Comparison of ENCODE assay signal across 13 cellular contexts in genomic region chr5:95725937-95726810, GRCh38. TPM values are rescaled to one million over a fixed set of nuclear protein-coding genes. Genes with fewer than 3 reads are reported as not detected.
DNase-seq lines count a peak whose midpoint lies in the region; ATAC-seq and TF ChIP-seq lines count a peak whose summit lies in the region.
"Had no signal": no experiment of that assay in that cellular context is flagged by ENCODE, and none has a peak within 500 bp of the region (broad histone marks: within the 10 kb centered on the region; RNA-seq: fewer than 3 reads in every experiment).

No MANE protein-coding gene starts in this region.

- peaks cover 2 to 63% (median 7%) of the 10 kb centered on the region in 3 donors for H3K4me1 ChIP-seq in gastroesophageal sphincter

- peaks cover 44% of the 10 kb centered on the region for H3K27me3 Mint-ChIP-seq in activated CD8-positive, alpha-beta memory T cell treated with anti-CD3 and anti-CD28 coated beads, Interleukin-2, amount 10 ng/mL, durations not matched to agents 7 days and 5 days
- H3K27me3 Mint-ChIP-seq in effector memory CD8-positive, alpha-beta T cell = peaks cover 14 to 16% of the 10 kb centered on the region in 2 donors
- H3K27me3 Mint-ChIP-seq in endothelial cell (ENCODE audit: unreplicated experiment) = peaks cover 2% of the 10 kb centered on the region

- DNase-seq in AG04450 (ENCODE audit: low read depth, low spot score) = peak; percentile 18
- DNase-seq in GM19238 (ENCODE audit: insufficient read length, low spot score) = peak; percentile 7
- peak; percentile 55 for DNase-seq in NCI-H69 (lab: John Stamatoyannopoulos, UW)
- DNase-seq in activated CD8-positive, alpha-beta memory T cell treated with anti-CD3 and anti-CD28 coated beads, Interleukin-2, amount 10 ng/mL, durations not matched to agents 7 days and 5 days = no peak
- no peak for DNase-seq in effector memory CD8-positive, alpha-beta T cell
- DNase-seq in endothelial cell (ENCODE audit: low spot score) = no peak
- DNase-seq: activated T-cell treated with anti-CD3 and anti-CD28 coated beads, Interleukin-2, amount 50 U/mL, for 4 hours; BE2C; NCI-H2107 had no signal

- TF ChIP-seq EP300 in gastroesophageal sphincter (IDR thresholded peaks at IDR 0.05) = no peak

- H3K4me3 Mint-ChIP-seq in activated CD8-positive, alpha-beta memory T cell treated with anti-CD3 and anti-CD28 coated beads, Interleukin-2, amount 10 ng/mL, durations not matched to agents 7 days and 5 days = no peak overlapping the region
- H3K4me3 Mint-ChIP-seq in effector memory CD8-positive, alpha-beta T cell = no peak overlapping the region
- no peak overlapping the region for H3K4me3 Mint-ChIP-seq in endothelial cell (ENCODE audit: unreplicated experiment)
- H3K4me3 Mint-ChIP-seq: activated T-cell treated with anti-CD3 and anti-CD28 coated beads, Interleukin-2, amount 50 U/mL, for 4 hours had no signal

- no peak for TF ChIP-seq POLR2A in gastroesophageal sphincter (IDR thresholded peaks at IDR 0.05)

- H3K27ac Mint-ChIP-seq in activated CD8-positive, alpha-beta memory T cell treated with anti-CD3 and anti-CD28 coated beads, Interleukin-2, amount 10 ng/mL, durations not matched to agents 7 days and 5 days = no peak overlapping the region
- H3K27ac Mint-ChIP-seq in effector memory CD8-positive, alpha-beta T cell = no peak overlapping the region
- no peak overlapping the region for H3K27ac Mint-ChIP-seq in endothelial cell (ENCODE audit: unreplicated experiment)

- H3K27ac ChIP-seq in AG04450 (ENCODE audit: low read depth, low read length) (peak overlapping the region; percentile 47), gastroesophageal sphincter (peak overlapping the region; percentile 6 to 61 (median 40))
- H3K27ac ChIP-seq: vagina had no signal

- no peak for ATAC-seq in gastroesophageal sphincter
- no peak for ATAC-seq in activated CD8-positive, alpha-beta memory T cell treated with anti-CD3 and anti-CD28 coated beads, Interleukin-2, amount 10 ng/mL, durations not matched to agents 7 days and 5 days
- ATAC-seq in effector memory CD8-positive, alpha-beta T cell (replicated peaks) = no peak
- no peak for ATAC-seq in GM21529 (IDR thresholded peaks at IDR 0.05; ENCODE audit: unreplicated experiment)
- ATAC-seq: activated T-cell treated with anti-CD3 and anti-CD28 coated beads, Interleukin-2, amount 50 U/mL, for 4 hours had no signal

- H3K27me3 ChIP-seq in AG04450 (ENCODE audit: control insufficient read depth, insufficient read depth, low read length) = no peaks in the 10 kb centered on the region
- H3K27me3 ChIP-seq in gastroesophageal sphincter = no peaks in the 10 kb centered on the region
- H3K27me3 ChIP-seq: BE2C, vagina had no signal

- POLR2A ChIA-PET in AG04450 (lab: Yijun Ruan, JAX) = interaction anchor here (0.8 to 2.6 kb wide), 5 partner anchors 11 to 108 kb away, joined by 3 to 12 read pairs (median 5); no protein-coding TSS in a partner anchor

- no peak for TF ChIP-seq CTCF in AG04450 (IDR thresholded peaks at IDR 0.05; ENCODE audit: low read depth, low read length)
- TF ChIP-seq CTCF in gastroesophageal sphincter (IDR thresholded peaks at IDR 0.05) = no peak
- no peak for TF ChIP-seq CTCF in endothelial cell (IDR thresholded peaks at IDR 0.05; ENCODE audit: unreplicated experiment)

- H3K4me3 ChIP-seq in AG04450 (ENCODE audit: low read depth, low read length) (no peak overlapping the region), gastroesophageal sphincter (no peak overlapping the region)
- H3K4me3 ChIP-seq: lung, vagina had no signal

- no peaks in the 10 kb centered on the region for H3K9me3 ChIP-seq in AG04450 (ENCODE audit: control insufficient read depth, insufficient read depth, low read length)
- no peaks in the 10 kb centered on the region for H3K9me3 ChIP-seq in gastroesophageal sphincter
- H3K9me3 ChIP-seq: BE2C, vagina had no signal

- H3K9me3 Mint-ChIP-seq in activated CD8-positive, alpha-beta memory T cell treated with anti-CD3 and anti-CD28 coated beads, Interleukin-2, amount 10 ng/mL, durations not matched to agents 7 days and 5 days (ENCODE audit: low read depth) = no peaks in the 10 kb centered on the region
- H3K9me3 Mint-ChIP-seq in effector memory CD8-positive, alpha-beta T cell = no peaks in the 10 kb centered on the region
- no peaks in the 10 kb centered on the region for H3K9me3 Mint-ChIP-seq in endothelial cell (ENCODE audit: unreplicated experiment)
- H3K9me3 Mint-ChIP-seq: activated T-cell treated with anti-CD3 and anti-CD28 coated beads, Interleukin-2, amount 50 U/mL, for 4 hours had no signal

- 33 to 53% methylated on average over 4 of the region's 4 CpGs for WGBS in gastroesophageal sphincter (ENCODE audit: low coverage in 1 of 2), 2 donors

- no peaks in the 10 kb centered on the region for H3K36me3 ChIP-seq in gastroesophageal sphincter
- H3K36me3 ChIP-seq: BE2C, vagina had no signal

- CTCF ChIA-PET in AG04450 (lab: Charles Lee) = interaction anchor here (1.1 to 1.6 kb wide), 3 partner anchors 9 to 120 kb away, joined by 3 to 8 read pairs (median 4); no protein-coding TSS in a partner anchor
- CTCF ChIA-PET in activated CD8-positive, alpha-beta memory T cell treated with anti-CD3 and anti-CD28 coated beads, Interleukin-2, amount 10 ng/mL, durations not matched to agents 7 days and 5 days (lab: Charles Lee) = interaction anchor here (0.9 kb wide), 1 partner anchor 55 kb away, joined by 3 read pairs; no protein-coding TSS in a partner anchor

- H3K36me3 Mint-ChIP-seq in activated CD8-positive, alpha-beta memory T cell treated with anti-CD3 and anti-CD28 coated beads, Interleukin-2, amount 10 ng/mL, durations not matched to agents 7 days and 5 days = peaks cover 2% of the 10 kb centered on the region
- no peaks in the 10 kb centered on the region for H3K36me3 Mint-ChIP-seq in effector memory CD8-positive, alpha-beta T cell (ENCODE audit: insufficient read depth)
- H3K36me3 Mint-ChIP-seq in endothelial cell (ENCODE audit: low read depth, unreplicated experiment) = peaks cover 8% of the 10 kb centered on the region

- H3K4me1 Mint-ChIP-seq in activated CD8-positive, alpha-beta memory T cell treated with anti-CD3 and anti-CD28 coated beads, Interleukin-2, amount 10 ng/mL, durations not matched to agents 7 days and 5 days = peaks cover 12% of the 10 kb centered on the region
- peaks cover 6 to 7% of the 10 kb centered on the region in 2 donors for H3K4me1 Mint-ChIP-seq in effector memory CD8-positive, alpha-beta T cell (ENCODE audit: low read depth in 2 of 2)
- H3K4me1 Mint-ChIP-seq in endothelial cell (ENCODE audit: unreplicated experiment) = peaks cover 29% of the 10 kb centered on the region

RNA-seq across cellular contexts. Expression of gene RHOBTB3, which starts 5.0 kb away (rescaled TPM):
- 303 and 360 TPM in 2 replicates for polyA plus RNA-seq in AG04450 (2011; rRNA removed)
- polyA minus RNA-seq in AG04450 (2011; rRNA and poly(A)+ RNA removed) = 690 and 767 TPM in 2 replicates
- total RNA-seq in gastroesophageal sphincter = 100 to 1,000 TPM in 2 of 4 donors, 10 to 100 TPM in 2; 55.6 to 216 (median 135) TPM
- total RNA-seq in activated CD8-positive, alpha-beta memory T cell treated with anti-CD3 and anti-CD28 coated beads, Interleukin-2, amount 10 ng/mL, durations not matched to agents 7 days and 5 days = under 1 TPM; 0.35 to 0.55 TPM
- total RNA-seq in endothelial cell (ENCODE audit: unreplicated experiment) = 22.8 TPM

RNA-seq across cellular contexts. Expression of gene SPATA9, which starts 43.4 kb away (rescaled TPM):
- polyA plus RNA-seq in AG04450 (2011; rRNA removed) = 1.8 and 2.4 TPM in 2 replicates
- 0.18 and 0.39 TPM in 2 replicates for polyA minus RNA-seq in AG04450 (2011; rRNA and poly(A)+ RNA removed)
- total RNA-seq in gastroesophageal sphincter (under 1 TPM in 1 of 4 donors, not detected in 3; 0.27 TPM), endothelial cell (ENCODE audit: unreplicated experiment) (0.33 TPM)
- total RNA-seq in activated CD8-positive, alpha-beta memory T cell treated with anti-CD3 and anti-CD28 coated beads, Interleukin-2, amount 10 ng/mL, durations not matched to agents 7 days and 5 days = not detected
- total RNA-seq: activated T-cell treated with anti-CD3 and anti-CD28 coated beads, Interleukin-2, amount 50 U/mL, for 4 hours; vagina had no signal

Comparison
In these comparisons a context has a peak if more than half of its experiments do, and no peak if none do; other contexts are left out.
1. DNase-seq: peak in AG04450 (single experiment), GM19238 (single experiment) and NCI-H69 (single experiment); none in activated CD8-positive, alpha-beta memory T cell treated with anti-CD3 and anti-CD28 coated beads, Interleukin-2, amount 10 ng/mL, durations not matched to agents 7 days and 5 days (single experiment), effector memory CD8-positive, alpha-beta T cell (0 of 3) and endothelial cell (single experiment).
2. RNA of gene RHOBTB3, which starts 5.0 kb away (total RNA-seq): 55.6 to 216 TPM in gastroesophageal sphincter and 22.8 TPM in endothelial cell (single experiment); 0.35 to 0.55 TPM in activated CD8-positive, alpha-beta memory T cell treated with anti-CD3 and anti-CD28 coated beads, Interleukin-2, amount 10 ng/mL, durations not matched to agents 7 days and 5 days; every median in the first group is over 10 times any median in the second.